In genomic region chr21:37829447-37829846, GRCh38 we compare ENCODE assay signal across 10 cellular contexts.
DNase-seq lines count a peak whose midpoint lies in the region; ATAC-seq, FAIRE-seq and TF ChIP-seq lines count a peak whose summit lies in the region.
"Had no signal": no experiment of that assay in that cellular context is flagged by ENCODE, and none has a peak within 500 bp of the region (broad histone marks: within the 10 kb centered on the region; RNA-seq: fewer than 3 reads in every experiment).

No MANE protein-coding gene starts in this region.

- no peak for ATAC-seq in HG02973 (IDR thresholded peaks at IDR 0.05; ENCODE audit: unreplicated experiment)

- DNase-seq in DMS153 (lab: John Stamatoyannopoulos, UW): peak; percentile 24
- DNase-seq in DMS153 treated with DMSO at 0.1 percent for 48 hours (lab: John Stamatoyannopoulos, UW; ENCODE audit: unreplicated experiment): no peak
- DNase-seq in RCC 7860 (ENCODE audit: low spot score): peak; percentile 80
- peak; percentile 7 for DNase-seq in fibroblast of the aortic adventitia (ENCODE audit: low read depth)
- peak; percentile 48 for DNase-seq in stromal cell of bone marrow (ENCODE audit: low read depth)
- no peak for DNase-seq in D341Med (ENCODE audit: low spot score)
- no peak for DNase-seq in effector CD8-positive, alpha-beta T cell (lab: John Stamatoyannopoulos, UW)
- DNase-seq: activated B cell treated with CpG ODN at 0.5 μM for 24 hours had no signal

- no peak overlapping the region for H3K4me3 ChIP-seq in fibroblast of the aortic adventitia (ENCODE audit: low read depth, low read length)

- no peak for TF ChIP-seq CTCF in fibroblast of the aortic adventitia (IDR thresholded peaks at IDR 0.05; ENCODE audit: insufficient read depth, low read length)

- peak; percentile 75 for FAIRE-seq in RCC 7860 (lab: Jason Lieb, UNC)
- FAIRE-seq: GM18507 had no signal

Comparison
In these comparisons a context has a peak if more than half of its experiments do, and no peak if none do; other contexts are left out.
1. DNase-seq: peak in DMS153 (single experiment), RCC 7860 (single experiment), fibroblast of the aortic adventitia (single experiment) and stromal cell of bone marrow (single experiment); none in DMS153 treated with DMSO at 0.1 percent for 48 hours (single experiment), D341Med (single experiment) and effector CD8-positive, alpha-beta T cell (single experiment).